In genomic region chr11:35066783-35067476, GRCh38 we compare ENCODE assay signal across 1 cellular context.
TF ChIP-seq lines count a peak whose summit lies in the region.

No MANE protein-coding gene starts in this region.

TF ChIP-seq in GM12878, 131 proteins besides CTCF, POLR2A, EP300 and RAD21 (continued from another document):
- no peak for TF ChIP-seq ZNF274 (IDR thresholded peaks at IDR 0.05; ENCODE audit: insufficient read depth, insufficient read length)
- TF ChIP-seq SPI1 (IDR thresholded peaks at IDR 0.05; ENCODE audit: borderline replicate concordance, insufficient read depth, low read depth, low read length): peak; percentile 50; the same call in 1 of the 2 replicates
- no peak for TF ChIP-seq ZBTB11 (CRISPR knock-in tag; IDR thresholded peaks at IDR 0.05)
- no peak for TF ChIP-seq TARDBP (IDR thresholded peaks at IDR 0.05; ENCODE audit: borderline replicate concordance)
- TF ChIP-seq SREBF1 (IDR thresholded peaks at IDR 0.05; ENCODE audit: low read length): no peak
- no peak for TF ChIP-seq NFXL1 (IDR thresholded peaks at IDR 0.05; ENCODE audit: borderline replicate concordance)
